In genomic region chr17:80287806-80288579, GRCh38 we compare ENCODE assay signal across 14 cellular contexts. TPM values are rescaled to one million over a fixed set of nuclear protein-coding genes. Genes with fewer than 3 reads are reported as not detected.
DNase-seq lines count a peak whose midpoint lies in the region; ATAC-seq and TF ChIP-seq lines count a peak whose summit lies in the region.
"Had no signal": no experiment of that assay in that cellular context is flagged by ENCODE, and none has a peak within 500 bp of the region (broad histone marks: within the 10 kb centered on the region; RNA-seq: fewer than 3 reads in every experiment).

No MANE protein-coding gene starts in this region.

- peak overlapping the region; percentile 50; the same call in 1 of the 2 replicates for H3K9ac ChIP-seq in BLaER1

- H3K4me1 ChIP-seq in BLaER1 (peaks cover 49% of the 10 kb centered on the region), lower lobe of right lung (no peaks in the 10 kb centered on the region)
- H3K4me1 ChIP-seq: body of pancreas, sigmoid colon had no signal

- ATAC-seq in lower lobe of right lung, result no peak
- ATAC-seq in GM18498 (IDR thresholded peaks at IDR 0.05; ENCODE audit: unreplicated experiment), result no peak
- no peak for ATAC-seq in GM18873 (IDR thresholded peaks at IDR 0.05; ENCODE audit: low FRiP score, unreplicated experiment)
- ATAC-seq: body of pancreas, gastrocnemius medialis had no signal

- peak overlapping the region; percentile 78 for H3K27ac ChIP-seq in BLaER1
- no peak overlapping the region for H3K27ac ChIP-seq in lower lobe of right lung
- H3K27ac ChIP-seq: body of pancreas, gastrocnemius medialis, sigmoid colon, WERI-Rb-1 had no signal

- no peaks in the 10 kb centered on the region for H3K9me3 ChIP-seq in BLaER1
- H3K9me3 ChIP-seq in lower lobe of right lung, result no peaks in the 10 kb centered on the region
- H3K9me3 ChIP-seq: body of pancreas, gastrocnemius medialis, sigmoid colon had no signal

- TF ChIP-seq CTCF in GM13977 (IDR thresholded peaks at IDR 0.05; ENCODE audit: extremely low read depth, insufficient read depth, missing control alignments) (no peak), lower lobe of right lung (IDR thresholded peaks at IDR 0.05) (no peak)

- peak overlapping the region; percentile 68 for H3K27ac Mint-ChIP-seq in activated T-helper 1 cell treated with anti-CD3 and anti-CD28 coated beads, Interleukin-12 subunit alpha, Interleukin-12 subunit beta, Interleukin-2, Interleukin-4 antibody, amounts not matched to agents 30 ng/mL and 10 ng/mL and 1 ng/mL, durations not matched to agents 14 hours and 24 hours and 36 hours

- H4K20me1 ChIP-seq in BLaER1, result peaks cover 48% of the 10 kb centered on the region

- intact Hi-C loops in activated T-helper 1 cell treated with anti-CD3 and anti-CD28 coated beads, Interleukin-12 subunit alpha, Interleukin-12 subunit beta, Interleukin-2, Interleukin-4 antibody, amounts not matched to agents 30 ng/mL and 10 ng/mL and 1 ng/mL, durations not matched to agents 14 hours and 24 hours and 36 hours (cut with micrococcal nuclease), result no loop called here
- intact Hi-C loops in lower lobe of right lung (cut with DNase I), result no loop called here

- H3K36me3 Mint-ChIP-seq in activated T-helper 1 cell treated with anti-CD3 and anti-CD28 coated beads, Interleukin-12 subunit alpha, Interleukin-12 subunit beta, Interleukin-2, Interleukin-4 antibody, amounts not matched to agents 30 ng/mL and 10 ng/mL and 1 ng/mL, durations not matched to agents 14 hours and 24 hours and 36 hours (ENCODE audit: low read depth), result peaks cover 40% of the 10 kb centered on the region

- H3K4me3 Mint-ChIP-seq in activated T-helper 1 cell treated with anti-CD3 and anti-CD28 coated beads, Interleukin-12 subunit alpha, Interleukin-12 subunit beta, Interleukin-2, Interleukin-4 antibody, amounts not matched to agents 30 ng/mL and 10 ng/mL and 1 ng/mL, durations not matched to agents 14 hours and 24 hours and 36 hours, result no peak overlapping the region

- H3K27me3 Mint-ChIP-seq in activated T-helper 1 cell treated with anti-CD3 and anti-CD28 coated beads, Interleukin-12 subunit alpha, Interleukin-12 subunit beta, Interleukin-2, Interleukin-4 antibody, amounts not matched to agents 30 ng/mL and 10 ng/mL and 1 ng/mL, durations not matched to agents 14 hours and 24 hours and 36 hours (ENCODE audit: insufficient read depth), result no peaks in the 10 kb centered on the region

- no peaks in the 10 kb centered on the region for H3K9me3 Mint-ChIP-seq in activated T-helper 1 cell treated with anti-CD3 and anti-CD28 coated beads, Interleukin-12 subunit alpha, Interleukin-12 subunit beta, Interleukin-2, Interleukin-4 antibody, amounts not matched to agents 30 ng/mL and 10 ng/mL and 1 ng/mL, durations not matched to agents 14 hours and 24 hours and 36 hours

- H3K4me2 ChIP-seq in BLaER1, result peak overlapping the region; percentile 72

- H3K4me3 ChIP-seq in BLaER1 (no peak overlapping the region), lower lobe of right lung (no peak overlapping the region)
- H3K4me3 ChIP-seq: body of pancreas, gastrocnemius medialis, sigmoid colon had no signal

- H3K36me3 ChIP-seq in BLaER1, result peaks cover 86% of the 10 kb centered on the region
- peaks cover 93% of the 10 kb centered on the region for H3K36me3 ChIP-seq in lower lobe of right lung

- peaks cover 5% of the 10 kb centered on the region for H3K4me1 Mint-ChIP-seq in activated T-helper 1 cell treated with anti-CD3 and anti-CD28 coated beads, Interleukin-12 subunit alpha, Interleukin-12 subunit beta, Interleukin-2, Interleukin-4 antibody, amounts not matched to agents 30 ng/mL and 10 ng/mL and 1 ng/mL, durations not matched to agents 14 hours and 24 hours and 36 hours (ENCODE audit: low read depth)

- H3K27me3 ChIP-seq in BLaER1, result no peaks in the 10 kb centered on the region
- H3K27me3 ChIP-seq in lower lobe of right lung (ENCODE audit: low read depth), result no peaks in the 10 kb centered on the region
- H3K27me3 ChIP-seq: body of pancreas, gastrocnemius medialis, sigmoid colon had no signal

- DNase-seq in GM13977 (ENCODE audit: low spot score) (peak; percentile 33), lower lobe of right lung (peak; percentile 41), foreskin melanocyte (no peak), HT-29 (ENCODE audit: low spot score) (no peak)
- no peak for DNase-seq in activated T-helper 1 cell treated with anti-CD3 and anti-CD28 coated beads, Interleukin-12 subunit alpha, Interleukin-12 subunit beta, Interleukin-2, Interleukin-4 antibody, amounts not matched to agents 30 ng/mL and 10 ng/mL and 1 ng/mL, durations not matched to agents 14 hours and 24 hours and 36 hours (ENCODE audit: low spot score)
- DNase-seq: body of pancreas; effector CD8-positive, alpha-beta T cell; gastrocnemius medialis; NCI-H1694; sigmoid colon; WERI-Rb-1 had no signal

- in situ Hi-C loops in GM13977 (cut with MboI; ENCODE audit: low pct_unique_long_range_greater_than_20kb, low sequenced_read_pairs, unreplicated experiment), result no loop called here

RNA-seq across cellular contexts. Expression of gene RNF213, which starts 27.3 kb away (rescaled TPM):
- total RNA-seq in activated T-helper 1 cell treated with anti-CD3 and anti-CD28 coated beads, Interleukin-12 subunit alpha, Interleukin-12 subunit beta, Interleukin-2, Interleukin-4 antibody, amounts not matched to agents 30 ng/mL and 10 ng/mL and 1 ng/mL, durations not matched to agents 14 hours and 24 hours and 36 hours, result 282 and 290 TPM in 2 replicates
- total RNA-seq in lower lobe of right lung, result 300 TPM
- 49.5 and 70.5 TPM in 2 replicates for total RNA-seq in HT-29 (2014; rRNA removed; shearing (Covaris generic))

Comparison
In these comparisons a context has a peak if more than half of its experiments do, and no peak if none do; other contexts are left out.
1. DNase-seq: peak in GM13977 (single experiment) and lower lobe of right lung (single experiment); none in activated T-helper 1 cell treated with anti-CD3 and anti-CD28 coated beads, Interleukin-12 subunit alpha, Interleukin-12 subunit beta, Interleukin-2, Interleukin-4 antibody, amounts not matched to agents 30 ng/mL and 10 ng/mL and 1 ng/mL, durations not matched to agents 14 hours and 24 hours and 36 hours (single experiment), foreskin melanocyte (single experiment) and HT-29 (single experiment).